1 cellular context compared by ENCODE assay signal in genomic region chrX:12947545-12948235, GRCh38.
TF ChIP-seq lines count a peak whose summit lies in the region.

No MANE protein-coding gene starts in this region.

TF ChIP-seq in GM12878, 131 proteins besides CTCF, POLR2A, EP300 and RAD21 (continues in another document):
- TF ChIP-seq USF2 (IDR thresholded peaks at IDR 0.05; ENCODE audit: borderline replicate concordance, low read depth, low read length) (no peak), ZNF24 (IDR thresholded peaks at IDR 0.05) (no peak), SPI1 (IDR thresholded peaks at IDR 0.05; ENCODE audit: borderline replicate concordance, insufficient read depth, low read depth, low read length) (no peak), ZNF687 (IDR thresholded peaks at IDR 0.05) (peak; percentile 85), IRF5 (IDR thresholded peaks at IDR 0.05; ENCODE audit: borderline replicate concordance) (no peak), IKZF2 (IDR thresholded peaks at IDR 0.05) (no peak), HDAC6 (IDR thresholded peaks at IDR 0.05; ENCODE audit: unreplicated experiment) (no peak), SMC3 (IDR thresholded peaks at IDR 0.05; ENCODE audit: borderline replicate concordance, low read length) (no peak), SP1 (IDR thresholded peaks at IDR 0.05; ENCODE audit: low read depth, low read length) (no peak), ATF3 (IDR thresholded peaks at IDR 0.05; ENCODE audit: borderline replicate concordance, extremely low read depth, low read depth, low read length) (no peak), CBFB (IDR thresholded peaks at IDR 0.05; ENCODE audit: low read depth) (no peak), ASH2L (IDR thresholded peaks at IDR 0.05; ENCODE audit: borderline replicate concordance, low read depth) (no peak), NR2C1 (IDR thresholded peaks at IDR 0.05) (peak; percentile 64), JUNB (IDR thresholded peaks at IDR 0.05) (peak; percentile 46; the same call in 1 of the 2 replicates), CREM (IDR thresholded peaks at IDR 0.05; ENCODE audit: low read depth) (0 out of 2 replicates have a peak, but pooled peaks have one; percentile 27), TAF1 (IDR thresholded peaks at IDR 0.05; ENCODE audit: borderline replicate concordance, low read depth, low read length) (no peak), FOXM1 (IDR thresholded peaks at IDR 0.05; ENCODE audit: low read depth, low read length) (no peak), PRDM15 (CRISPR knock-in tag; IDR thresholded peaks at IDR 0.05) (no peak), ZNF384 (IDR thresholded peaks at IDR 0.05; ENCODE audit: borderline replicate concordance, low read depth, low read length) (no peak), ATF2 (IDR thresholded peaks at IDR 0.05; ENCODE audit: low read length) (no peak), CUX1 (IDR thresholded peaks at IDR 0.05; ENCODE audit: insufficient replicate concordance, low read depth, low read length) (no peak), EGR1 (IDR thresholded peaks at IDR 0.05; ENCODE audit: borderline replicate concordance in 1 of 2, low read depth in 2 of 2, low read length in 2 of 2) (no peak), BCL11A (IDR thresholded peaks at IDR 0.05; ENCODE audit: low read depth, low read length) (peak; percentile 63), RELB (IDR thresholded peaks at IDR 0.05; ENCODE audit: low read depth) (no peak), GATAD2B (conservative IDR thresholded peaks at IDR 0.05; ENCODE audit: low read depth) (peak; percentile 4; the same call in 1 of the 2 replicates), REST (IDR thresholded peaks at IDR 0.05; ENCODE audit: low read depth, low read length) (no peak), NFXL1 (IDR thresholded peaks at IDR 0.05; ENCODE audit: borderline replicate concordance) (no peak), ELK1 (IDR thresholded peaks at IDR 0.05; ENCODE audit: low read depth, low read length) (no peak), RCOR1 (conservative IDR thresholded peaks at IDR 0.05; ENCODE audit: low read depth, low read length) (no peak), STAT1 (conservative IDR thresholded peaks at IDR 0.05) (no peak), LARP7 (IDR thresholded peaks at IDR 0.05) (no peak), TBL1XR1 (IDR thresholded peaks at IDR 0.05; ENCODE audit: low read depth, low read length) (no peak)
